33 cellular contexts compared by ENCODE assay signal in genomic region chr2:185284696-185285095, GRCh38.
"Had no signal": no experiment of that assay in that cellular context is flagged by ENCODE, and none has a peak within 500 bp of the region (broad histone marks: within the 10 kb centered on the region; RNA-seq: fewer than 3 reads in every experiment).

No MANE protein-coding gene starts in this region.

- H3K4me1 Mint-ChIP-seq: activated CD4-positive, alpha-beta memory T cell treated with anti-CD3 and anti-CD28 coated beads, Interleukin-2, amount 10 ng/mL, durations not matched to agents 7 days and 5 days; activated CD4-positive, alpha-beta T cell treated with anti-CD3 and anti-CD28 coated beads for 36 hours; activated CD4-positive, alpha-beta T cell treated with anti-CD3 and anti-CD28 coated beads, Interleukin-2, amount 10 ng/mL, durations not matched to agents 24 days and 14 days; activated naive CD4-positive, alpha-beta T cell treated with anti-CD3 and anti-CD28 coated beads, Interleukin-2, amount 10 ng/mL, durations not matched to agents 7 days and 5 days; activated naive CD8-positive, alpha-beta T cell treated with anti-CD3 and anti-CD28 coated beads, Interleukin-2, amount 10 ng/mL, durations not matched to agents 7 days and 5 days; T-helper 17 cell had no signal

- H3K27me3 Mint-ChIP-seq: activated CD4-positive, alpha-beta memory T cell treated with anti-CD3 and anti-CD28 coated beads, Interleukin-2, amount 10 ng/mL, durations not matched to agents 7 days and 5 days; activated CD4-positive, alpha-beta T cell treated with anti-CD3 and anti-CD28 coated beads for 36 hours; activated CD4-positive, alpha-beta T cell treated with anti-CD3 and anti-CD28 coated beads, Interleukin-2, amount 10 ng/mL, durations not matched to agents 24 days and 14 days; activated naive CD4-positive, alpha-beta T cell treated with anti-CD3 and anti-CD28 coated beads, Interleukin-2, amount 10 ng/mL, durations not matched to agents 7 days and 5 days; activated naive CD8-positive, alpha-beta T cell treated with anti-CD3 and anti-CD28 coated beads, Interleukin-2, amount 10 ng/mL, durations not matched to agents 7 days and 5 days; activated T-cell treated with anti-CD3 and anti-CD28 coated beads, Interleukin-2, amount 50 U/mL, for 24 hours; effector memory CD8-positive, alpha-beta T cell; T-helper 17 cell had no signal

- H3K9me3 Mint-ChIP-seq: activated CD4-positive, alpha-beta memory T cell treated with anti-CD3 and anti-CD28 coated beads, Interleukin-2, amount 10 ng/mL, durations not matched to agents 7 days and 5 days; activated CD4-positive, alpha-beta T cell treated with anti-CD3 and anti-CD28 coated beads, Interleukin-2, amount 10 ng/mL, durations not matched to agents 24 days and 14 days; activated naive CD4-positive, alpha-beta T cell treated with anti-CD3 and anti-CD28 coated beads, Interleukin-2, amount 10 ng/mL, durations not matched to agents 7 days and 5 days; activated naive CD4-positive, alpha-beta T cell treated with anti-CD3 and anti-CD28 coated beads, Interleukin-2, amount 50 U/mL, for 72 hours; activated naive CD8-positive, alpha-beta T cell treated with anti-CD3 and anti-CD28 coated beads, Interleukin-2, amount 10 ng/mL, durations not matched to agents 7 days and 5 days; activated T-cell treated with anti-CD3 and anti-CD28 coated beads, Interleukin-2, amount 50 U/mL, for 24 hours; activated T-cell treated with anti-CD3 and anti-CD28 coated beads, Interleukin-2, amount 50 U/mL, for 72 hours; effector memory CD8-positive, alpha-beta T cell; T-helper 2 cell treated with Interferon-gamma antibody and Interleukin-4, amounts not matched to agents 5 μg/mL and 100 μg/mL, for 36 hours had no signal

- H3K27ac Mint-ChIP-seq: activated CD4-positive, alpha-beta memory T cell treated with anti-CD3 and anti-CD28 coated beads, Interleukin-2, amount 10 ng/mL, durations not matched to agents 7 days and 5 days; activated CD4-positive, alpha-beta T cell treated with anti-CD3 and anti-CD28 coated beads for 36 hours; activated CD4-positive, alpha-beta T cell treated with anti-CD3 and anti-CD28 coated beads, Interleukin-2, amount 10 ng/mL, durations not matched to agents 24 days and 14 days; activated naive CD4-positive, alpha-beta T cell treated with anti-CD3 and anti-CD28 coated beads, Interleukin-2, amount 10 ng/mL, durations not matched to agents 7 days and 5 days; activated naive CD4-positive, alpha-beta T cell treated with anti-CD3 and anti-CD28 coated beads, Interleukin-2, amount 50 U/mL, for 72 hours; activated naive CD8-positive, alpha-beta T cell treated with anti-CD3 and anti-CD28 coated beads, Interleukin-2, amount 10 ng/mL, durations not matched to agents 7 days and 5 days; activated T-cell treated with anti-CD3 and anti-CD28 coated beads, Interleukin-2, amount 50 U/mL, for 24 hours; activated T-cell treated with anti-CD3 and anti-CD28 coated beads, Interleukin-2, amount 50 U/mL, for 72 hours; effector memory CD8-positive, alpha-beta T cell; T-helper 17 cell; T-helper 2 cell treated with Interferon-gamma antibody and Interleukin-4, amounts not matched to agents 5 μg/mL and 100 μg/mL, for 36 hours had no signal

- H3K36me3 Mint-ChIP-seq: activated naive CD4-positive, alpha-beta T cell treated with anti-CD3 and anti-CD28 coated beads, Interleukin-2, amount 10 ng/mL, durations not matched to agents 7 days and 5 days; activated naive CD4-positive, alpha-beta T cell treated with anti-CD3 and anti-CD28 coated beads, Interleukin-2, amount 50 U/mL, for 72 hours; activated naive CD8-positive, alpha-beta T cell treated with anti-CD3 and anti-CD28 coated beads, Interleukin-2, amount 10 ng/mL, durations not matched to agents 7 days and 5 days had no signal

- H3K4me3 Mint-ChIP-seq: activated CD4-positive, alpha-beta memory T cell treated with anti-CD3 and anti-CD28 coated beads, Interleukin-2, amount 10 ng/mL, durations not matched to agents 7 days and 5 days; activated CD4-positive, alpha-beta T cell treated with anti-CD3 and anti-CD28 coated beads for 36 hours; activated CD4-positive, alpha-beta T cell treated with anti-CD3 and anti-CD28 coated beads, Interleukin-2, amount 10 ng/mL, durations not matched to agents 24 days and 14 days; activated naive CD4-positive, alpha-beta T cell treated with anti-CD3 and anti-CD28 coated beads, Interleukin-2, amount 10 ng/mL, durations not matched to agents 7 days and 5 days; activated naive CD8-positive, alpha-beta T cell treated with anti-CD3 and anti-CD28 coated beads, Interleukin-2, amount 10 ng/mL, durations not matched to agents 7 days and 5 days; activated T-cell treated with anti-CD3 and anti-CD28 coated beads, Interleukin-2, amount 50 U/mL, for 24 hours; activated T-cell treated with anti-CD3 and anti-CD28 coated beads, Interleukin-2, amount 50 U/mL, for 72 hours; effector memory CD8-positive, alpha-beta T cell; T-helper 17 cell; T-helper 2 cell treated with Interferon-gamma antibody and Interleukin-4, amounts not matched to agents 5 μg/mL and 100 μg/mL, for 36 hours had no signal

- H3K27me3 ChIP-seq: body of pancreas, esophagus muscularis mucosa, gastroesophageal sphincter, heart right ventricle had no signal

- H3K4me1 ChIP-seq: body of pancreas, esophagus muscularis mucosa, gastroesophageal sphincter, heart right ventricle had no signal

- H3K36me3 ChIP-seq: esophagus muscularis mucosa, gastroesophageal sphincter, heart right ventricle had no signal

- ATAC-seq: activated CD4-positive, alpha-beta T cell treated with anti-CD3 and anti-CD28 coated beads for 36 hours; activated naive CD4-positive, alpha-beta T cell treated with anti-CD3 and anti-CD28 coated beads, Interleukin-2, amount 50 U/mL, for 72 hours; activated T-cell treated with anti-CD3 and anti-CD28 coated beads, Interleukin-2, amount 50 U/mL, for 72 hours; body of pancreas; effector memory CD8-positive, alpha-beta T cell; gastroesophageal sphincter; heart right ventricle; T-helper 17 cell had no signal

- FAIRE-seq: colon had no signal

- DNase-seq: activated CD4-positive, alpha-beta memory T cell treated with anti-CD3 and anti-CD28 coated beads, Interleukin-2, amount 10 ng/mL, durations not matched to agents 7 days and 5 days; activated CD4-positive, alpha-beta T cell treated with anti-CD3 and anti-CD28 coated beads for 36 hours; activated CD4-positive, alpha-beta T cell treated with anti-CD3 and anti-CD28 coated beads, Interleukin-2, amount 10 ng/mL, durations not matched to agents 24 days and 14 days; activated CD4-positive, alpha-beta T cell treated with anti-CD3 and anti-CD28 coated beads, Interleukin-2, amount 50 U/mL, for 4 hours; activated CD4-positive, CD25-positive, alpha-beta regulatory T cell; activated CD4-positive, CD25-positive, alpha-beta regulatory T cell treated with anti-CD3 and anti-CD28 coated beads, Interleukin-2, amount 50 U/mL, for 72 hours; activated CD8-positive, alpha-beta memory T cell treated with anti-CD3 and anti-CD28 coated beads, Interleukin-2, amount 50 U/mL, for 48 hours; activated gamma-delta T cell; activated naive CD4-positive, alpha-beta T cell; activated naive CD4-positive, alpha-beta T cell treated with anti-CD3 and anti-CD28 coated beads, Interleukin-2, amount 10 ng/mL, durations not matched to agents 7 days and 5 days; activated naive CD8-positive, alpha-beta T cell treated with anti-CD3 and anti-CD28 coated beads, Interleukin-2, amount 10 ng/mL, durations not matched to agents 7 days and 5 days; activated T-cell treated with anti-CD3 and anti-CD28 coated beads for 4 hours; activated T-cell treated with anti-CD3 and anti-CD28 coated beads, Interleukin-2, amount 50 U/mL, for 24 hours; activated T-cell treated with anti-CD3 and anti-CD28 coated beads, Interleukin-2, amount 50 U/mL, for 72 hours; amniotic stem cell; anterior cingulate cortex; body of pancreas; caudate nucleus; cortex of kidney; dermis blood vessel endothelial cell; effector CD4-positive, alpha-beta T cell; effector memory CD8-positive, alpha-beta T cell; erythroblast; foreskin melanocyte; heart right ventricle; T-helper 1 cell; T-helper 17 cell; T1000 had no signal

- H3K27ac ChIP-seq: body of pancreas, esophagus muscularis mucosa, gastroesophageal sphincter, heart right ventricle had no signal

- H3K4me3 ChIP-seq: body of pancreas, esophagus muscularis mucosa, gastroesophageal sphincter, heart right ventricle had no signal

- H3K9me3 ChIP-seq: body of pancreas, esophagus muscularis mucosa, gastroesophageal sphincter, heart right ventricle had no signal
